In the genomic region with DNA sequence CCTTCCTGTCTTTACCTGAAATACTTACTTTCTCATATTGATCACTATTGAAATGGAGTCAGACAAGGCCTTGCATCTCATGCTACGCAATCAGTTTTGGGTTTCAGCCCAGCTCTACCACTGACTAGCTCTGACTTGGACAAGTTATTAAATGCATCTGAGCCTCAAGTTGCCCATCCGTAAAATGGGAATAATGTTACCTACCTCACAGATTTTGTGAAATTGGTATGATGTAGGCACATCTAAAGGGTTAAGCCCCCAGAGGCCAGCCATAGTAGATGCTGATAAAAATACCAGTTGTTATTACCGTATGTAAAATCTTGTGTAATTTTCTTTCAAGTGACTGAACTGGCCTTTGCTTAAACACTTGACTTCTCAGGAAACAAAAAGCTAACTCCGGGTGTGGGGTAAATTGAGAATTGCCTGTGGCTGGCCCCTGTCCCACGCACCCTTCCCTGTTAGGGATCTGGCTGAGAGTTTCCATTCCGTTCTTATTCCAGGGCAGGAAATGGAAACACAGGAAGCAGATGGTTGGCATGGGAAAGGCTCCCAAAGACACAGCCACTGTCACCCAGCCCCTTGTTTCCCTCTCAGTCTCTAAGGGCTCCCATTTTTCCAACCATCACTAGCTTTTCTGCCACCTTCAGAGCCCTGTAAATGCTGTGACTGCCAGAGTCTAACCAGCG, we compare ENCODE assay signal across 10 cellular contexts. TPM values are rescaled to one million over a fixed set of nuclear protein-coding genes. Genes with fewer than 3 reads are reported as not detected.
DNase-seq lines count a peak whose midpoint lies in the region; ATAC-seq and TF ChIP-seq lines count a peak whose summit lies in the region.
"Had no signal": no experiment of that assay in that cellular context is flagged by ENCODE, and none has a peak within 500 bp of the region (broad histone marks: within the 10 kb centered on the region; RNA-seq: fewer than 3 reads in every experiment).

No MANE protein-coding gene starts in this region.

- H3K4me3 Mint-ChIP-seq in nephron, result no peak overlapping the region

- peak overlapping the region in 8 of 11 experiments; percentile 7 to 92 (median 82); a peak in 14 of 22 replicates for H3K27ac ChIP-seq in BLaER1 treated with 17β-estradiol and CSF1 and Interleukin-3, amounts not matched to agents 10 nM and 100 nM

- peaks cover 42% of the 10 kb centered on the region for H3K27me3 Mint-ChIP-seq in nephron (ENCODE audit: low read depth)

- peak overlapping the region in 10 of 11 experiments; percentile 70 to 99 (median 97); a peak in 19 of 22 replicates for H3K4me2 ChIP-seq in BLaER1 treated with 17β-estradiol and CSF1 and Interleukin-3, amounts not matched to agents 10 nM and 100 nM

- H3K9ac ChIP-seq in BLaER1 treated with 17β-estradiol and CSF1 and Interleukin-3, amounts not matched to agents 10 nM and 100 nM, result peak overlapping the region in 3 of 11 experiments; percentile 73 to 93 (median 79); a peak in 5 of 22 replicates

- peaks cover 30% of the 10 kb centered on the region for H3K36me3 Mint-ChIP-seq in nephron (ENCODE audit: low read depth)

- peak; percentile 88 for DNase-seq in G401 (ENCODE audit: low spot score)
- DNase-seq in cerebellar cortex (ENCODE audit: low spot score), result peak; percentile 86
- no peak for DNase-seq in medulla oblongata (ENCODE audit: extremely low spot score)
- DNase-seq in SHP77 treated with DMSO at 0.1 percent for 48 hours (lab: John Stamatoyannopoulos, UW), result no peak
- DNase-seq: NCI-H1417, posterior cingulate gyrus had no signal

- peak overlapping the region in 2 of 3 experiments; percentile 10 to 70 for H3K27ac Mint-ChIP-seq in nephron

- H3K36me3 ChIP-seq in BLaER1 treated with 17β-estradiol and CSF1 and Interleukin-3, amounts not matched to agents 10 nM and 100 nM, result peaks cover 0 to 57% (median 27%) of the 10 kb centered on the region in 11 experiments; a peak in 15 of 22 replicates

- H3K4me1 Mint-ChIP-seq in nephron, result peaks cover 60% of the 10 kb centered on the region

- in situ Hi-C loops in G401 (cut with HindIII; ENCODE audit: low sequenced_read_pairs), result no loop called here

- peaks cover 0 to 22% (median 18%) of the 10 kb centered on the region in 11 experiments; a peak in 17 of 22 replicates for H3K27me3 ChIP-seq in BLaER1 treated with 17β-estradiol and CSF1 and Interleukin-3, amounts not matched to agents 10 nM and 100 nM

- ATAC-seq in GM21717 (IDR thresholded peaks at IDR 0.05; ENCODE audit: unreplicated experiment) (no peak), HG03159 (IDR thresholded peaks at IDR 0.05; ENCODE audit: unreplicated experiment) (no peak)

- TF ChIP-seq CTCF in nephron (IDR thresholded peaks at IDR 0.05; ENCODE audit: unreplicated experiment in 3 of 3), result no peak

- no peaks in the 10 kb centered on the region for H3K9me3 Mint-ChIP-seq in nephron

- H4K20me1 ChIP-seq in BLaER1 treated with 17β-estradiol and CSF1 and Interleukin-3, amounts not matched to agents 10 nM and 100 nM, result peaks cover 0 to 61% (median 1%) of the 10 kb centered on the region in 11 experiments; a peak in 10 of 22 replicates

- H3K9me3 ChIP-seq in BLaER1 treated with 17β-estradiol and CSF1 and Interleukin-3, amounts not matched to agents 10 nM and 100 nM (replicated peaks in 1 of 11), result peaks cover 0 to 14% (median 0%) of the 10 kb centered on the region in 11 experiments; a peak in 3 of 22 replicates

- H3K4me3 ChIP-seq in BLaER1 treated with 17β-estradiol and CSF1 and Interleukin-3, amounts not matched to agents 10 nM and 100 nM, result 0 out of 20 replicates have a peak overlapping the region, but pooled peaks of 1 of the 10 experiments have one; percentile 15

- peaks cover 37 to 91% (median 56%) of the 10 kb centered on the region in 10 experiments for H3K4me1 ChIP-seq in BLaER1 treated with 17β-estradiol and CSF1 and Interleukin-3, amounts not matched to agents 10 nM and 100 nM

RNA-seq across cellular contexts. Expression of gene DUSP5, which starts 7.6 kb away (rescaled TPM):
- total RNA-seq in G401 (2014; rRNA removed; shearing (Covaris generic)), result 1.2 and 1.6 TPM in 2 replicates

Comparison
In these comparisons a context has a peak if more than half of its experiments do, and no peak if none do; other contexts are left out.
1. DNase-seq: peak in G401 (single experiment) and cerebellar cortex (single experiment); none in medulla oblongata (single experiment) and SHP77 treated with DMSO at 0.1 percent for 48 hours (single experiment).